ENCODE assay signal across 12 cellular contexts in the genomic region with DNA sequence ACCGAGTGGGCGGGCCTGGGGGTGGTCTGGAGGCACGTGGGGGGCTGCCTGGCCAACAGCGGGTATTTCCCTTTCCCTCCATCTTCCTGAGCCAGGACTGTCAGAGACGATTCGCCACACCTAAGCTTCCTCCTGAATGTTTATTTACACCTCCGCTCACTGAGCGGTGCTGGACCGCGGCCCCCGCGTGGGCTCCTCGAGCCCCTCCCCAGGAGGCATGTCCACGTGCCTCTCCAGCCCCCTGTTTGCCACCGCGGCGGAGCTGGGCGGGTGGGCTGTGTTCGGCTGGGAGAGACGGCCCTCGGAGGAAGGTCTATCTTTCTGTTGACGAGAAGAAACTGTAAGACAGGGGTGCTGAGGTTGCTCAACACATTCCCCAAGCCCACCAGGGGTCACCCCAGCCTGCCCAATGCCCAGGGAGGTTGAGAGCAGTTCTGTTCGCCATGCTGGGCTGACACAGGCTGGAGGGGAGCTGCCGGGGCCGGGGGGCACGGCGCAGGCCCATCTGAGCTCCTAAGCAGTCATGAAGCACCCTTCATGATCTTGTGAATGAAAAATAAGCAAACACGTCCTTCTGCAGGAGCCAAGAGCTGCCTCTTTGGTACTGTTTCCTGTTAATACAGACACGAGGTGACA. TPM values are rescaled to one million over a fixed set of nuclear protein-coding genes. Genes with fewer than 3 reads are reported as not detected.
DNase-seq lines count a peak whose midpoint lies in the region; ATAC-seq, FAIRE-seq and TF ChIP-seq lines count a peak whose summit lies in the region.
"Had no signal": no experiment of that assay in that cellular context is flagged by ENCODE, and none has a peak within 500 bp of the region (broad histone marks: within the 10 kb centered on the region; RNA-seq: fewer than 3 reads in every experiment).

No MANE protein-coding gene starts in this region.

- H3K4me1 ChIP-seq in OCI-LY3 (ENCODE audit: low read length) (peaks cover 71% of the 10 kb centered on the region), K562 (replicated peaks in 1 of 2; ENCODE audit: control insufficient read depth in 2 of 2, insufficient read depth in 2 of 2, low read length in 2 of 2) (peaks cover 26 to 95% of the 10 kb centered on the region in 2 experiments), osteoblast (ENCODE audit: insufficient read depth, low read length) (peaks cover 6% of the 10 kb centered on the region), sigmoid colon (peaks cover 0 to 37% (median 31%) of the 10 kb centered on the region in 4 donors)

- H3K27ac ChIP-seq in OCI-LY3 (ENCODE audit: low read length) (peak overlapping the region; percentile 94), K562 (ENCODE audit: extremely low read depth, low read depth, low read length) (peak overlapping the region; percentile 55; the same call in 2 of the 3 replicates), osteoblast (ENCODE audit: low read depth, low read length) (no peak overlapping the region), sigmoid colon (peak overlapping the region in 1 of 4 donors; percentile 20)
- H3K27ac ChIP-seq: HL-60, testis had no signal

- intact Hi-C loops in K562 (cut with micrococcal nuclease) (no loop called here), sigmoid colon (cut with DNase I) (no loop called here)

- no peak for FAIRE-seq in K562 (lab: Jason Lieb, UNC)
- FAIRE-seq: endometrium had no signal

- peaks cover 10% of the 10 kb centered on the region for H3K36me3 ChIP-seq in OCI-LY3 (replicated peaks; ENCODE audit: low read depth, low read length)
- H3K36me3 ChIP-seq in K562 (ENCODE audit: control insufficient read depth, insufficient read depth, low read length), result peaks cover 24% of the 10 kb centered on the region
- H3K36me3 ChIP-seq in osteoblast (ENCODE audit: insufficient read depth, low read length), result peaks cover 10% of the 10 kb centered on the region
- H3K36me3 ChIP-seq in sigmoid colon, result peaks cover 3 to 22% (median 9%) of the 10 kb centered on the region in 4 donors

- H3K9me3 ChIP-seq in OCI-LY3 (ENCODE audit: insufficient read depth, low read length) (no peaks in the 10 kb centered on the region), K562 (replicated peaks; ENCODE audit: control insufficient read depth, insufficient read depth, low read depth, low read length) (no peaks in the 10 kb centered on the region), osteoblast (ENCODE audit: low read depth, low read length) (no peaks in the 10 kb centered on the region), sigmoid colon (no peaks in the 10 kb centered on the region)
- H3K9me3 ChIP-seq: testis had no signal

- WGBS in K562 (ENCODE audit: insufficient coverage, low coverage, missing lambda C conversion rate), result 72% methylated on average over 28 of the region's 29 CpGs
- WGBS in sigmoid colon, 2 donors, result 55 to 71% methylated on average over 29 of the region's 29 CpGs

- in situ Hi-C loops in K562 (cut with MboI), result no loop called here

- ATAC-seq in K562 (no peak), HG02885 (IDR thresholded peaks at IDR 0.05; ENCODE audit: poor library complexity, unreplicated experiment) (no peak), omental fat pad (ENCODE audit: low FRiP score) (no peak), HG03095 (IDR thresholded peaks at IDR 0.05; ENCODE audit: unreplicated experiment) (no peak)

- no peak for TF ChIP-seq EP300 in K562 (IDR thresholded peaks at IDR 0.05; ENCODE audit: low read length)
- TF ChIP-seq EP300 in sigmoid colon (IDR thresholded peaks at IDR 0.05), result no peak

- H3K27me3 ChIP-seq in OCI-LY3 (ENCODE audit: low read depth, low read length) (no peaks in the 10 kb centered on the region), K562 (ENCODE audit: control insufficient read depth in 2 of 2, insufficient read depth in 2 of 2, low read length in 2 of 2) (no peaks in the 10 kb centered on the region), osteoblast (ENCODE audit: insufficient read depth, low read length) (no peaks in the 10 kb centered on the region), sigmoid colon (no peaks in the 10 kb centered on the region)
- H3K27me3 ChIP-seq: testis had no signal

- no peaks in the 10 kb centered on the region for H3K9me1 ChIP-seq in K562 (ENCODE audit: control insufficient read depth, insufficient read depth, low read length)

- H3K4me2 ChIP-seq in OCI-LY3 (ENCODE audit: low read length) (peak overlapping the region; percentile 67), K562 (ENCODE audit: insufficient read depth, low read length) (no peak overlapping the region), osteoblast (ENCODE audit: insufficient read depth, low read length) (no peak overlapping the region)

- CTCF ChIA-PET in K562 (lab: Yijun Ruan, JAX; ENCODE audit: low intra/inter-chr PET ratio), result no interaction called here

- BruUV-seq in K562 (replicated peaks; lab: Mats Ljungman, UMichigan), result no TSS peak

- TF ChIP-seq CTCF in OCI-LY3 (IDR thresholded peaks at IDR 0.05; ENCODE audit: low read depth, low read length), result no peak
- no peak for TF ChIP-seq CTCF in K562 (IDR thresholded peaks at IDR 0.05 in 2 of 3, conservative IDR thresholded peaks at IDR 0.05 in 1 of 3; ENCODE audit: insufficient read depth in 2 of 3, low read depth in 1 of 3, low read length in 3 of 3)
- TF ChIP-seq CTCF in osteoblast (IDR thresholded peaks at IDR 0.05; ENCODE audit: extremely low read depth, low read depth, low read length), result no peak
- no peak for TF ChIP-seq CTCF in omental fat pad (IDR thresholded peaks at IDR 0.05)
- no peak for TF ChIP-seq CTCF in sigmoid colon (IDR thresholded peaks at IDR 0.05)

- TF ChIP-seq RAD21 in K562 (CRISPR knock-in tag; conservative IDR thresholded peaks at IDR 0.05 in 1 of 2, IDR thresholded peaks at IDR 0.05 in 1 of 2), result no peak

- peaks cover 9% of the 10 kb centered on the region; the same call in 1 of the 2 replicates for H4K20me1 ChIP-seq in OCI-LY3 (ENCODE audit: insufficient read depth, low read length)
- no peaks in the 10 kb centered on the region for H4K20me1 ChIP-seq in K562 (replicated peaks; ENCODE audit: control insufficient read depth, insufficient read depth, low read length)
- H4K20me1 ChIP-seq in osteoblast (ENCODE audit: insufficient read depth, low read length), result peaks cover 2% of the 10 kb centered on the region

- POLR2A ChIA-PET in K562 (lab: Yijun Ruan, JAX), result interaction anchor here (0.5 to 10.6 kb wide), 28 partner anchors 7 to 270 kb away, joined by 3 to 227 read pairs (median 4); a partner anchor contains a TSS

- H3K4me3 ChIP-seq in OCI-LY3 (ENCODE audit: low read length), result peak overlapping the region; percentile 51; the same call in 1 of the 2 replicates
- H3K4me3 ChIP-seq in K562, result no peak overlapping the region
- H3K4me3 ChIP-seq in osteoblast (ENCODE audit: insufficient read depth, low read length), result no peak overlapping the region
- H3K4me3 ChIP-seq in sigmoid colon, result no peak overlapping the region
- H3K4me3 ChIP-seq: testis had no signal

- TF ChIP-seq POLR2A in K562 (conservative IDR thresholded peaks at IDR 0.05), result no peak
- no peak for TF ChIP-seq POLR2A in sigmoid colon (IDR thresholded peaks at IDR 0.05)

- H3K79me2 ChIP-seq in OCI-LY3 (ENCODE audit: low read length), result peaks cover 24% of the 10 kb centered on the region
- peaks cover 19% of the 10 kb centered on the region for H3K79me2 ChIP-seq in K562 (ENCODE audit: control insufficient read depth, insufficient read depth, low read length)
- H3K79me2 ChIP-seq in osteoblast (ENCODE audit: insufficient read depth, low read length), result peaks cover 9% of the 10 kb centered on the region

- DNase-seq in DMS53 treated with DMSO at 0.1 percent for 48 hours (lab: John Stamatoyannopoulos, UW; ENCODE audit: unreplicated experiment) (peak; percentile 7), K562 (ENCODE audit: extremely low read depth in 1 of 4, low spot score in 3 of 4) (no peak), osteoblast (ENCODE audit: insufficient read length, low spot score, missing footprints) (peak; percentile 70), omental fat pad (ENCODE audit: low spot score) (no peak), sigmoid colon (no peak)
- DNase-seq: NCI-H510A, testis had no signal

- peak overlapping the region; percentile 78 for H3K9ac ChIP-seq in OCI-LY3 (ENCODE audit: low read length)
- peak overlapping the region in 1 of 2 experiments; percentile 6; a peak in 2 of 4 replicates for H3K9ac ChIP-seq in K562 (ENCODE audit: insufficient read depth in 1 of 2, low read depth in 2 of 2, low read length in 2 of 2)

- H2AFZ ChIP-seq in OCI-LY3 (ENCODE audit: low read depth, low read length), result no peak overlapping the region
- H2AFZ ChIP-seq in K562 (ENCODE audit: low read depth, low read length), result peak overlapping the region; percentile 67
- H2AFZ ChIP-seq in osteoblast (ENCODE audit: low read length), result no peak overlapping the region

RNA-seq across cellular contexts. Expression of a gene that starts 8.9 kb away (rescaled TPM):
- total RNA-seq in K562 (2011; cell fraction: chromatin; rRNA removed; ENCODE audit: low replicate concordance), result 10.6 and 25.5 TPM in 2 replicates
- total RNA-seq in K562 (2011; cell fraction: nucleolus; rRNA removed), result 27.3 and 33.0 TPM in 2 replicates
- total RNA-seq in K562 (2011; cell fraction: nucleoplasm; rRNA removed), result 22.7 and 24.3 TPM in 2 replicates
- total RNA-seq in K562 (2014; rRNA removed) (43.1 and 52.7 TPM in 2 replicates), K562 (2014; rRNA removed; fragmentation: Illumina TruSeq; extraction: Trizol) (5.8 and 7.6 TPM in 2 replicates), K562 (2015; rRNA removed; fragmentation: Illumina TruSeq; extraction: Trizol) (21.9 and 25.3 TPM in 2 replicates), K562 (2021) (85.3 and 94.1 TPM in 2 replicates), osteoblast (3.8 and 5.1 TPM in 2 replicates), omental fat pad (10 to 100 TPM in 2 of 4 donors, 1 to 10 TPM in 2; 7.0 to 25.9 (median 13.7) TPM), sigmoid colon (10 to 100 TPM in 1 of 4 donors, 1 to 10 TPM in 3; 3.9 to 11.8 (median 6.5) TPM)
- polyA plus RNA-seq in K562 (2011; rRNA removed) (46.6 and 79.6 TPM in 2 replicates), K562 (2014; fragmentation: Illumina TruSeq; extraction: Trizol) (17.4 and 39.3 TPM in 2 replicates), K562 (2014; fragmentation: Nextera tagmentation; extraction: Ambion mirVana) (1 to 10 TPM; 2.3 to 3.9 TPM), K562 (2014; rRNA removed) (40.6 and 46.5 TPM in 2 replicates), sigmoid colon (100 to 1,000 TPM in 1 of 3 donors, 10 to 100 TPM in 2; 56.0 to 105 (median 98.7) TPM)
- 34.5 and 74.0 TPM in 2 replicates for polyA plus RNA-seq in K562 (2011; cell fraction: cytosol; rRNA removed)
- 55.6 and 56.6 TPM in 2 replicates for polyA plus RNA-seq in K562 (2011; cell fraction: nucleus; rRNA removed)
- 62.8 and 75.4 TPM in 2 replicates for polyA plus RNA-seq in K562 (2012)
- 8.0 and 8.5 TPM in 2 replicates for polyA minus RNA-seq in K562 (2011; rRNA and poly(A)+ RNA removed)
- polyA minus RNA-seq in K562 (2011; cell fraction: cytosol; rRNA and poly(A)+ RNA removed), result 32.8 and 59.0 TPM in 2 replicates
- 8.1 and 9.6 TPM in 2 replicates for polyA minus RNA-seq in K562 (2011; cell fraction: nucleus; rRNA and poly(A)+ RNA removed)

RNA-seq across cellular contexts. Expression of a gene that starts 33.7 kb away (rescaled TPM):
- total RNA-seq in K562 (2011; cell fraction: chromatin; rRNA removed; ENCODE audit: low replicate concordance), result 105 and 114 TPM in 2 replicates
- 43.7 and 60.5 TPM in 2 replicates for total RNA-seq in K562 (2011; cell fraction: nucleolus; rRNA removed)
- 85.8 and 127 TPM in 2 replicates for total RNA-seq in K562 (2011; cell fraction: nucleoplasm; rRNA removed)
- total RNA-seq in K562 (2014; rRNA removed) (12.7 and 21.6 TPM in 2 replicates), K562 (2014; rRNA removed; fragmentation: Illumina TruSeq; extraction: Trizol) (16.3 and 17.9 TPM in 2 replicates), K562 (2015; rRNA removed; fragmentation: Illumina TruSeq; extraction: Trizol) (28.2 and 28.7 TPM in 2 replicates), K562 (2021) (28.6 and 29.0 TPM in 2 replicates), osteoblast (0.29 and 0.36 TPM in 2 replicates), omental fat pad (10 to 100 TPM in 3 of 4 donors, 1 to 10 TPM in 1; 8.4 to 23.5 (median 17.4) TPM), sigmoid colon (1 to 10 TPM; 3.1 to 9.1 (median 4.5) TPM)
- polyA plus RNA-seq in K562 (2011; rRNA removed) (30.5 and 37.8 TPM in 2 replicates), K562 (2014; fragmentation: Illumina TruSeq; extraction: Trizol) (29.0 and 31.7 TPM in 2 replicates), K562 (2014; fragmentation: Nextera tagmentation; extraction: Ambion mirVana) (10 to 100 TPM in 1 of 2 experiments, 1 to 10 TPM in 1; 8.1 to 12.7 TPM), K562 (2014; rRNA removed) (20.8 and 26.3 TPM in 2 replicates), sigmoid colon (10 to 100 TPM in 2 of 3 donors, 1 to 10 TPM in 1; 6.0 to 29.5 (median 10.9) TPM)
- polyA plus RNA-seq in K562 (2011; cell fraction: cytosol; rRNA removed), result 29.5 and 33.1 TPM in 2 replicates
- polyA plus RNA-seq in K562 (2011; cell fraction: nucleus; rRNA removed), result 28.4 and 36.3 TPM in 2 replicates
- 21.3 and 53.9 TPM in 2 replicates for polyA plus RNA-seq in K562 (2012)
- polyA minus RNA-seq in K562 (2011; rRNA and poly(A)+ RNA removed), result 40.3 and 41.8 TPM in 2 replicates
- 30.4 and 40.2 TPM in 2 replicates for polyA minus RNA-seq in K562 (2011; cell fraction: cytosol; rRNA and poly(A)+ RNA removed)
- polyA minus RNA-seq in K562 (2011; cell fraction: nucleus; rRNA and poly(A)+ RNA removed), result 13.2 and 28.3 TPM in 2 replicates

RNA-seq across cellular contexts. Expression of a gene that starts 34.0 kb away (rescaled TPM):
- 4.4 and 9.4 TPM in 2 replicates for total RNA-seq in K562 (2011; cell fraction: chromatin; rRNA removed; ENCODE audit: low replicate concordance)
- 3.3 and 4.1 TPM in 2 replicates for total RNA-seq in K562 (2011; cell fraction: nucleolus; rRNA removed)
- total RNA-seq in K562 (2011; cell fraction: nucleoplasm; rRNA removed), result 2.4 TPM in 2 replicates
- total RNA-seq in K562 (2014; rRNA removed), result 1.3 and 1.5 TPM in 2 replicates
- 0.89 and 1.1 TPM in 2 replicates for total RNA-seq in K562 (2014; rRNA removed; fragmentation: Illumina TruSeq; extraction: Trizol)
- 1.6 and 2.0 TPM in 2 replicates for total RNA-seq in K562 (2015; rRNA removed; fragmentation: Illumina TruSeq; extraction: Trizol)
- total RNA-seq in K562 (2021), result 1.4 and 2.0 TPM in 2 replicates
- polyA plus RNA-seq in K562 (2011; rRNA removed), result 0.46 and 1.3 TPM in 2 replicates
- polyA plus RNA-seq in K562 (2011; cell fraction: cytosol; rRNA removed), result 0.82 and 1.0 TPM in 2 replicates
- 3.4 and 4.1 TPM in 2 replicates for polyA plus RNA-seq in K562 (2011; cell fraction: nucleus; rRNA removed)
- polyA plus RNA-seq in K562 (2012), result 1.5 and 13.0 TPM in 2 replicates
- 0.40 and 0.61 TPM in 2 replicates for polyA plus RNA-seq in K562 (2014; fragmentation: Illumina TruSeq; extraction: Trizol)
- under 1 TPM; 0.03 to 0.07 TPM for polyA plus RNA-seq in K562 (2014; fragmentation: Nextera tagmentation; extraction: Ambion mirVana)
- 0.81 and 1.2 TPM in 2 replicates for polyA plus RNA-seq in K562 (2014; rRNA removed)
- 6.7 and 10.1 TPM in 2 replicates for polyA minus RNA-seq in K562 (2011; rRNA and poly(A)+ RNA removed)
- polyA minus RNA-seq in K562 (2011; cell fraction: cytosol; rRNA and poly(A)+ RNA removed), result 1.8 and 2.2 TPM in 2 replicates
- 1.1 and 2.2 TPM in 2 replicates for polyA minus RNA-seq in K562 (2011; cell fraction: nucleus; rRNA and poly(A)+ RNA removed)
- 2.9 and 3.6 TPM in 2 replicates for total RNA-seq in osteoblast
- total RNA-seq in omental fat pad, result 1 to 10 TPM; 1.2 to 1.8 (median 1.6) TPM
- 1 to 10 TPM; 2.0 to 5.0 (median 3.3) TPM for total RNA-seq in sigmoid colon
- 1 to 10 TPM in 2 of 3 donors, under 1 TPM in 1; 0.69 to 3.2 (median 1.8) TPM for polyA plus RNA-seq in sigmoid colon

Comparison
In these comparisons a context has a peak if more than half of its experiments do, and no peak if none do; other contexts are left out.
1. DNase-seq: peak in DMS53 treated with DMSO at 0.1 percent for 48 hours (single experiment) and osteoblast (single experiment); none in K562 (0 of 4), omental fat pad (single experiment) and sigmoid colon (single experiment).